2 cellular contexts compared by ENCODE assay signal in the genomic region with DNA sequence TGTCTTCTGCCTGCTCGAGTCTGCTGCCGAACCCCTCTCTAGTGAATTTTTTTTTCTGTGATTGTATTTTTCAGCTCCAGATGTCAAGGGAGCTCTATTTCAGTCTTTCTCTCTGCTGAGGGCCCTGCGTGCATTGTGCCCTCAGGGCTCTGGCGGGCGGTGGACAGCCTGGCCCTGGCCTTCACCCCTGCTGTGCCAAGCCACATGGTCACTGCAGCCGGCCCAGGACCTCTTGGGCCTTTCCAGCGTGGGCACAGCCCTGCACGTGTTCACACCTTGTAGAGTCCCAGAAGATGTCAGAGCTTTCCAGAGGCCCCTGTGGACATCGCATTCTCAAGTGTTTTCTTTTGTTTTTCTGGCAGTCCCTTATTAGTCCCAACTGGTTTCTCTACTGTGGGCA.
A peak's percentile ranks its signal among the peaks of the same experiment; 100 is the strongest.
TF ChIP-seq lines count a peak whose summit lies in the region.

No MANE protein-coding gene starts in this region.

TF ChIP-seq in IMR-90, 13 proteins besides CTCF, POLR2A, EP300 and RAD21:
- no peak for TF ChIP-seq SMC3 (IDR thresholded peaks at IDR 0.05; ENCODE audit: low read depth, low read length)
- TF ChIP-seq MXI1 (IDR thresholded peaks at IDR 0.05; ENCODE audit: borderline replicate concordance, low read depth, low read length): no peak
- TF ChIP-seq RFX5 (IDR thresholded peaks at IDR 0.05; ENCODE audit: low read depth, low read length): no peak
- no peak for TF ChIP-seq MAFK (IDR thresholded peaks at IDR 0.05; ENCODE audit: low read depth, low read length)
- no peak for TF ChIP-seq RCOR1 (IDR thresholded peaks at IDR 0.05; ENCODE audit: insufficient replicate concordance, low read length)
- TF ChIP-seq FOS (IDR thresholded peaks at IDR 0.05; ENCODE audit: low read depth, low read length): no peak
- TF ChIP-seq BHLHE40 (IDR thresholded peaks at IDR 0.05; ENCODE audit: low read depth, low read length): no peak
- TF ChIP-seq CHD1 (IDR thresholded peaks at IDR 0.05; ENCODE audit: low read depth, low read length): no peak
- TF ChIP-seq, protein P1, sequence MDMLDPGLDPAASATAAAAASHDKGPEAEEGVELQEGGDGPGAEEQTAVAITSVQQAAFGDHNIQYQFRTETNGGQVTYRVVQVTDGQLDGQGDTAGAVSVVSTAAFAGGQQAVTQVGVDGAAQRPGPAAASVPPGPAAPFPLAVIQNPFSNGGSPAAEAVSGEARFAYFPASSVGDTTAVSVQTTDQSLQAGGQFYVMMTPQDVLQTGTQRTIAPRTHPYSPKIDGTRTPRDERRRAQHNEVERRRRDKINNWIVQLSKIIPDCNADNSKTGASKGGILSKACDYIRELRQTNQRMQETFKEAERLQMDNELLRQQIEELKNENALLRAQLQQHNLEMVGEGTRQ (IDR thresholded peaks at IDR 0.05; ENCODE audit: low read depth, low read length): no peak
- no peak for TF ChIP-seq NFE2L2 (IDR thresholded peaks at IDR 0.05; ENCODE audit: low read depth, low read length)
- TF ChIP-seq, protein P2, sequence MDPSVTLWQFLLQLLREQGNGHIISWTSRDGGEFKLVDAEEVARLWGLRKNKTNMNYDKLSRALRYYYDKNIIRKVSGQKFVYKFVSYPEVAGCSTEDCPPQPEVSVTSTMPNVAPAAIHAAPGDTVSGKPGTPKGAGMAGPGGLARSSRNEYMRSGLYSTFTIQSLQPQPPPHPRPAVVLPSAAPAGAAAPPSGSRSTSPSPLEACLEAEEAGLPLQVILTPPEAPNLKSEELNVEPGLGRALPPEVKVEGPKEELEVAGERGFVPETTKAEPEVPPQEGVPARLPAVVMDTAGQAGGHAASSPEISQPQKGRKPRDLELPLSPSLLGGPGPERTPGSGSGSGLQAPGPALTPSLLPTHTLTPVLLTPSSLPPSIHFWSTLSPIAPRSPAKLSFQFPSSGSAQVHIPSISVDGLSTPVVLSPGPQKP (IDR thresholded peaks at IDR 0.05; ENCODE audit: borderline replicate concordance, low read depth, low read length): no peak
- TF ChIP-seq MAZ (IDR thresholded peaks at IDR 0.05; ENCODE audit: borderline replicate concordance, low read depth, low read length): no peak
- no peak for TF ChIP-seq CEBPB (IDR thresholded peaks at IDR 0.05; ENCODE audit: low read depth, low read length)

TF ChIP-seq in HepG2, 621 proteins besides CTCF, POLR2A, EP300 and RAD21:
- TF ChIP-seq TBP (CRISPR knock-in tag; IDR thresholded peaks at IDR 0.05) (no peak), SCMH1 (CRISPR knock-in tag; IDR thresholded peaks at IDR 0.05; ENCODE audit: borderline replicate concordance) (no peak), HHEX (CRISPR knock-in tag; IDR thresholded peaks at IDR 0.05) (no peak), ZNF124 (CRISPR knock-in tag; IDR thresholded peaks at IDR 0.05) (no peak), ZNF160 (CRISPR knock-in tag; IDR thresholded peaks at IDR 0.05) (peak; percentile 85; the same call in 1 of the 2 replicates), ZNF256 (CRISPR knock-in tag; conservative IDR thresholded peaks at IDR 0.05) (no peak)
